Comparison of ENCODE assay signal across 1 cellular context in genomic region chr17:29293890-29294579, GRCh38.
TF ChIP-seq lines count a peak whose summit lies in the region.

NUFIP2 (minus strand) TSS chr17:29294148; CDS start chr17:29294059, 89 bp downstream.

TF ChIP-seq in K562, 482 proteins besides CTCF, POLR2A, EP300 and RAD21 (continued from another document and continues in another):
- TF ChIP-seq ZNF277 (CRISPR knock-in tag; IDR thresholded peaks at IDR 0.05; ENCODE audit: borderline replicate concordance) (0 out of 2 replicates have a peak, but pooled peaks have one; percentile 48), SNIP1 (IDR thresholded peaks at IDR 0.05; ENCODE audit: low read depth) (no peak), HLTF (IDR thresholded peaks at IDR 0.05) (peak; percentile 85; the same call in 1 of the 2 replicates), HDAC1 (IDR thresholded peaks at IDR 0.05) (peak in 1 of 2 experiments; percentile 90; a peak in 2 of 4 replicates), BACH1 (tag; IDR thresholded peaks at IDR 0.05) (no peak), PRDM10 (IDR thresholded peaks at IDR 0.05; ENCODE audit: partially characterized antibody) (peak; percentile 44), SMARCC2 (IDR thresholded peaks at IDR 0.05; ENCODE audit: low read depth) (no peak), ZNF121 (CRISPR knock-in tag; conservative IDR thresholded peaks at IDR 0.05) (no peak), RBM39 (optimal IDR thresholded peaks at IDR 0.05; ENCODE audit: low read depth, low read length) (no peak), RFX1 (IDR thresholded peaks at IDR 0.05) (no peak), ARID4B (CRISPR knock-in tag; IDR thresholded peaks at IDR 0.05) (peak; percentile 19; the same call in 1 of the 2 replicates), DPF2 (IDR thresholded peaks at IDR 0.05) (0 out of 2 replicates have a peak, but pooled peaks have one; percentile 62), NUFIP1 (IDR thresholded peaks at IDR 0.05; ENCODE audit: partially characterized antibody) (no peak), FOXJ2 (tag; IDR thresholded peaks at IDR 0.05) (no peak), TSHZ1 (CRISPR knock-in tag; IDR thresholded peaks at IDR 0.05) (no peak), CHCHD3 (CRISPR knock-in tag; IDR thresholded peaks at IDR 0.05) (peak; percentile 71; the same call in 1 of the 2 replicates), MLX (CRISPR knock-in tag; conservative IDR thresholded peaks at IDR 0.05) (no peak), PPARD (CRISPR knock-in tag; IDR thresholded peaks at IDR 0.05) (no peak), HSF4 (CRISPR knock-in tag; IDR thresholded peaks at IDR 0.05; ENCODE audit: borderline replicate concordance) (no peak), ARID1B (IDR thresholded peaks at IDR 0.05) (no peak; the same call in 1 of the 2 replicates), C11orf30 (IDR thresholded peaks at IDR 0.05; ENCODE audit: low read depth) (peak; percentile 70; the same call in 1 of the 2 replicates), ZNF668 (CRISPR knock-in tag; IDR thresholded peaks at IDR 0.05) (no peak), HOMEZ (CRISPR knock-in tag; IDR thresholded peaks at IDR 0.05) (0 out of 2 replicates have a peak, but pooled peaks have one; percentile 70), MYC (IDR thresholded peaks at IDR 0.05; ENCODE audit: low read depth, low read length) (peak; percentile 72), MYC (CRISPR knock-in tag; IDR thresholded peaks at IDR 0.05; ENCODE audit: borderline replicate concordance, low read depth) (no peak), ELF1 (tag; IDR thresholded peaks at IDR 0.05) (peak; percentile 48; the same call in 1 of the 2 replicates), ZNF696 (CRISPR knock-in tag; conservative IDR thresholded peaks at IDR 0.05) (no peak), ATF7 (IDR thresholded peaks at IDR 0.05) (peak; percentile 91), PRPF4 (IDR thresholded peaks at IDR 0.05; ENCODE audit: insufficient read depth, low read depth, low read length, poor library complexity, severe bottlenecking) (peak; percentile 83), ZFPM2 (CRISPR knock-in tag; IDR thresholded peaks at IDR 0.05) (no peak), PTBP1 (IDR thresholded peaks at IDR 0.05; ENCODE audit: low read depth, low read length) (no peak), NFE2 (IDR thresholded peaks at IDR 0.05; ENCODE audit: low read depth) (peak; percentile 37; the same call in 1 of the 2 replicates), SRSF7 (optimal IDR thresholded peaks at IDR 0.05; ENCODE audit: low read depth, low read length) (no peak), STAT5A (IDR thresholded peaks at IDR 0.05; ENCODE audit: borderline replicate concordance, low read length) (no peak), CREB3L1 (IDR thresholded peaks at IDR 0.05; ENCODE audit: borderline replicate concordance, low read depth) (peak; percentile 95), PHTF2 (CRISPR knock-in tag; IDR thresholded peaks at IDR 0.05) (no peak), ZFP30 (CRISPR knock-in tag; IDR thresholded peaks at IDR 0.05; ENCODE audit: borderline replicate concordance) (no peak), MTA2 (IDR thresholded peaks at IDR 0.05; ENCODE audit: low read depth) (peak; percentile 21; the same call in 1 of the 2 replicates), CBX5 (IDR thresholded peaks at IDR 0.05; ENCODE audit: borderline replicate concordance, low read depth) (no peak; the same call in 1 of the 2 replicates), PBX2 (CRISPR knock-in tag; IDR thresholded peaks at IDR 0.05; ENCODE audit: low read depth) (peak; percentile 84), PBX2 (tag; conservative IDR thresholded peaks at IDR 0.05; ENCODE audit: low read depth) (peak; percentile 98), NFATC3 (IDR thresholded peaks at IDR 0.05) (no peak), E2F1 (CRISPR knock-in tag; IDR thresholded peaks at IDR 0.05) (peak; percentile 65; the same call in 1 of the 2 replicates)
